Comparison of ENCODE assay signal across 25 cellular contexts in the genomic region with DNA sequence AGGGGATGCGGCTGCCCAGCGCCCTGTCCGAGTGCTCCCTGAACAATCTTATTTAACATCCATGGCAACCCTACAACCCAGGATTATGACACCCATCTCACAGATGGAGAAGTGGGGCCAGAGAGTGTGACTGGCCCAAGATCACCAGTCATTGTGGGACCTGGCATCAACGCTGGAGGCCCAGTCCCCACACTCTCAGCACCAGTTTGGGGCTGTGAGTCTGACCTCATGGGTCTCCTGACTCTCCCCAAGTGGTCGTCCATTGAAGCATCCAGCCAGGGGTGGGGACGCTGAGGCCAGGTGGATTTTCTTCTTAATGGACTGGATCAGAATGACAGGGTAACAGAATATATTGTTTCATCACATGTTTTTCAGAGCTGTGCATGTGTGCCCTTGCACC. TPM values are rescaled to one million over a fixed set of nuclear protein-coding genes. Genes with fewer than 3 reads are reported as not detected.
DNase-seq lines count a peak whose midpoint lies in the region; ATAC-seq and TF ChIP-seq lines count a peak whose summit lies in the region.
"Had no signal": no experiment of that assay in that cellular context is flagged by ENCODE, and none has a peak within 500 bp of the region (broad histone marks: within the 10 kb centered on the region; RNA-seq: fewer than 3 reads in every experiment).

No MANE protein-coding gene starts in this region.

- no peaks in the 10 kb centered on the region for H3K27me3 ChIP-seq in BLaER1 treated with 17β-estradiol and CSF1 and Interleukin-3, amounts not matched to agents 10 nM and 100 nM
- H3K27me3 ChIP-seq: colonic mucosa had no signal

- H3K4me2 ChIP-seq in BLaER1 treated with 17β-estradiol and CSF1 and Interleukin-3, amounts not matched to agents 10 nM and 100 nM, result peak overlapping the region in 8 of 11 experiments; percentile 50 to 84 (median 74); a peak in 11 of 22 replicates
- H3K4me2 ChIP-seq: KMS-11 had no signal

- no peaks in the 10 kb centered on the region for H3K9me3 Mint-ChIP-seq in activated CD4-positive, alpha-beta T cell treated with anti-CD3 and anti-CD28 coated beads, Interleukin-2, amount 10 ng/mL, durations not matched to agents 24 days and 14 days
- H3K9me3 Mint-ChIP-seq in activated T-helper 1 cell treated with anti-CD3 and anti-CD28 coated beads, Interleukin-12 subunit alpha, Interleukin-12 subunit beta, Interleukin-2, Interleukin-4 antibody, amounts not matched to agents 30 ng/mL and 10 ng/mL and 1 ng/mL, durations not matched to agents 14 hours and 24 hours and 36 hours, result no peaks in the 10 kb centered on the region
- H3K9me3 Mint-ChIP-seq in neural crest cell, result no peaks in the 10 kb centered on the region
- H3K9me3 Mint-ChIP-seq: CD8-positive, alpha-beta T cell; natural killer cell had no signal

- no peak overlapping the region for H3K27ac ChIP-seq in BLaER1 treated with 17β-estradiol and CSF1 and Interleukin-3, amounts not matched to agents 10 nM and 100 nM
- H3K27ac ChIP-seq: colonic mucosa, KMS-11, VCaP had no signal

- H3K9ac ChIP-seq in BLaER1 treated with 17β-estradiol and CSF1 and Interleukin-3, amounts not matched to agents 10 nM and 100 nM, result no peak overlapping the region
- H3K9ac ChIP-seq: KMS-11 had no signal

- H3K27me3 Mint-ChIP-seq in activated CD4-positive, alpha-beta T cell treated with anti-CD3 and anti-CD28 coated beads, Interleukin-2, amount 10 ng/mL, durations not matched to agents 24 days and 14 days, result no peaks in the 10 kb centered on the region
- H3K27me3 Mint-ChIP-seq in activated T-helper 1 cell treated with anti-CD3 and anti-CD28 coated beads, Interleukin-12 subunit alpha, Interleukin-12 subunit beta, Interleukin-2, Interleukin-4 antibody, amounts not matched to agents 30 ng/mL and 10 ng/mL and 1 ng/mL, durations not matched to agents 14 hours and 24 hours and 36 hours (ENCODE audit: insufficient read depth), result no peaks in the 10 kb centered on the region
- H3K27me3 Mint-ChIP-seq in neural crest cell (ENCODE audit: low read depth), result peaks cover 12% of the 10 kb centered on the region

- peak overlapping the region; percentile 35 for H3K4me3 Mint-ChIP-seq in activated CD4-positive, alpha-beta T cell treated with anti-CD3 and anti-CD28 coated beads, Interleukin-2, amount 10 ng/mL, durations not matched to agents 24 days and 14 days
- peak overlapping the region; percentile 59 for H3K4me3 Mint-ChIP-seq in activated T-helper 1 cell treated with anti-CD3 and anti-CD28 coated beads, Interleukin-12 subunit alpha, Interleukin-12 subunit beta, Interleukin-2, Interleukin-4 antibody, amounts not matched to agents 30 ng/mL and 10 ng/mL and 1 ng/mL, durations not matched to agents 14 hours and 24 hours and 36 hours
- H3K4me3 Mint-ChIP-seq in neural crest cell, result no peak overlapping the region
- H3K4me3 Mint-ChIP-seq: CD8-positive, alpha-beta T cell; natural killer cell had no signal

- no peak overlapping the region for H3K4me3 ChIP-seq in BLaER1 treated with 17β-estradiol and CSF1 and Interleukin-3, amounts not matched to agents 10 nM and 100 nM
- H3K4me3 ChIP-seq: colonic mucosa had no signal

- peak overlapping the region; percentile 89 for H3K27ac Mint-ChIP-seq in activated CD4-positive, alpha-beta T cell treated with anti-CD3 and anti-CD28 coated beads, Interleukin-2, amount 10 ng/mL, durations not matched to agents 24 days and 14 days
- peak overlapping the region; percentile 97 for H3K27ac Mint-ChIP-seq in activated T-helper 1 cell treated with anti-CD3 and anti-CD28 coated beads, Interleukin-12 subunit alpha, Interleukin-12 subunit beta, Interleukin-2, Interleukin-4 antibody, amounts not matched to agents 30 ng/mL and 10 ng/mL and 1 ng/mL, durations not matched to agents 14 hours and 24 hours and 36 hours
- H3K27ac Mint-ChIP-seq in neural crest cell (ENCODE audit: unreplicated experiment), result peak overlapping the region; percentile 43
- H3K27ac Mint-ChIP-seq: natural killer cell had no signal

- no peak for ATAC-seq in HG03108 (IDR thresholded peaks at IDR 0.05; ENCODE audit: unreplicated experiment)
- ATAC-seq: CD8-positive, alpha-beta T cell; natural killer cell had no signal

- intact Hi-C loops in activated CD4-positive, alpha-beta T cell treated with anti-CD3 and anti-CD28 coated beads, Interleukin-2, amount 10 ng/mL, durations not matched to agents 24 days and 14 days (cut with micrococcal nuclease), result loop anchor here (1.0 to 2.0 kb wide), 2 partner anchors 8 to 25 kb away; no protein-coding TSS in a partner anchor
- intact Hi-C loops in activated T-helper 1 cell treated with anti-CD3 and anti-CD28 coated beads, Interleukin-12 subunit alpha, Interleukin-12 subunit beta, Interleukin-2, Interleukin-4 antibody, amounts not matched to agents 30 ng/mL and 10 ng/mL and 1 ng/mL, durations not matched to agents 14 hours and 24 hours and 36 hours (cut with micrococcal nuclease), result loop anchor here (1.0 to 2.0 kb wide), 2 partner anchors 13 to 24 kb away; no protein-coding TSS in a partner anchor

- H4K20me1 ChIP-seq in BLaER1 treated with 17β-estradiol and CSF1 and Interleukin-3, amounts not matched to agents 10 nM and 100 nM, result no peaks in the 10 kb centered on the region

- no peaks in the 10 kb centered on the region for H3K36me3 ChIP-seq in BLaER1 treated with 17β-estradiol and CSF1 and Interleukin-3, amounts not matched to agents 10 nM and 100 nM
- H3K36me3 ChIP-seq: colonic mucosa had no signal

- no peak for TF ChIP-seq CTCF in neural crest cell (conservative IDR thresholded peaks at IDR 0.05)

- peaks cover 78% of the 10 kb centered on the region for H3K36me3 Mint-ChIP-seq in activated CD4-positive, alpha-beta T cell treated with anti-CD3 and anti-CD28 coated beads, Interleukin-2, amount 10 ng/mL, durations not matched to agents 24 days and 14 days (ENCODE audit: low read depth)
- peaks cover 61% of the 10 kb centered on the region for H3K36me3 Mint-ChIP-seq in activated T-helper 1 cell treated with anti-CD3 and anti-CD28 coated beads, Interleukin-12 subunit alpha, Interleukin-12 subunit beta, Interleukin-2, Interleukin-4 antibody, amounts not matched to agents 30 ng/mL and 10 ng/mL and 1 ng/mL, durations not matched to agents 14 hours and 24 hours and 36 hours (ENCODE audit: low read depth)
- no peaks in the 10 kb centered on the region for H3K36me3 Mint-ChIP-seq in neural crest cell (ENCODE audit: low read depth)
- H3K36me3 Mint-ChIP-seq: natural killer cell had no signal

- DNase-seq in activated CD4-positive, alpha-beta T cell treated with anti-CD3 and anti-CD28 coated beads, Interleukin-2, amount 10 ng/mL, durations not matched to agents 24 days and 14 days, result no peak
- no peak for DNase-seq in activated CD4-positive, alpha-beta T cell treated with anti-CD3 and anti-CD28 coated beads for 48 hours
- no peak for DNase-seq in activated T-helper 1 cell treated with anti-CD3 and anti-CD28 coated beads, Interleukin-12 subunit alpha, Interleukin-12 subunit beta, Interleukin-2, Interleukin-4 antibody, amounts not matched to agents 30 ng/mL and 10 ng/mL and 1 ng/mL, durations not matched to agents 14 hours and 24 hours and 36 hours (ENCODE audit: low spot score)
- no peak for DNase-seq in neural crest cell (ENCODE audit: low read depth, low spot score)
- DNase-seq in DMS153 treated with DMSO at 0.1 percent for 48 hours (lab: John Stamatoyannopoulos, UW; ENCODE audit: unreplicated experiment), result no peak
- no peak for DNase-seq in epidermal melanocyte (ENCODE audit: insufficient read length, low spot score)
- DNase-seq: 8988T; activated CD4-positive, alpha-beta T cell treated with anti-CD3 and anti-CD28 coated beads for 4 hours; activated gamma-delta T cell treated with Interleukin-2 at 50 U/mL for 16 hours; anterior cingulate cortex; CD8-positive, alpha-beta T cell; colonic mucosa; effector CD8-positive, alpha-beta T cell; glutamatergic neuron; natural killer cell; NCI-H1436 treated with DMSO at 0.1 percent for 48 hours; T-helper 9 cell had no signal

- peaks cover 72% of the 10 kb centered on the region for H3K4me1 Mint-ChIP-seq in activated CD4-positive, alpha-beta T cell treated with anti-CD3 and anti-CD28 coated beads, Interleukin-2, amount 10 ng/mL, durations not matched to agents 24 days and 14 days
- H3K4me1 Mint-ChIP-seq in activated T-helper 1 cell treated with anti-CD3 and anti-CD28 coated beads, Interleukin-12 subunit alpha, Interleukin-12 subunit beta, Interleukin-2, Interleukin-4 antibody, amounts not matched to agents 30 ng/mL and 10 ng/mL and 1 ng/mL, durations not matched to agents 14 hours and 24 hours and 36 hours (ENCODE audit: low read depth), result peaks cover 84% of the 10 kb centered on the region
- peaks cover 12% of the 10 kb centered on the region for H3K4me1 Mint-ChIP-seq in neural crest cell
- H3K4me1 Mint-ChIP-seq: natural killer cell had no signal

- H3K9me3 ChIP-seq in BLaER1 treated with 17β-estradiol and CSF1 and Interleukin-3, amounts not matched to agents 10 nM and 100 nM (replicated peaks in 1 of 11), result no peaks in the 10 kb centered on the region
- H3K9me3 ChIP-seq: colonic mucosa had no signal

- H3K4me1 ChIP-seq in BLaER1 treated with 17β-estradiol and CSF1 and Interleukin-3, amounts not matched to agents 10 nM and 100 nM, result peaks cover 13 to 32% (median 23%) of the 10 kb centered on the region in 10 experiments
- H3K4me1 ChIP-seq: colonic mucosa had no signal

RNA-seq across cellular contexts. Expression of a gene that starts 24.5 kb away (rescaled TPM):
- 166 and 167 TPM in 2 replicates for total RNA-seq in activated CD4-positive, alpha-beta T cell treated with anti-CD3 and anti-CD28 coated beads, Interleukin-2, amount 10 ng/mL, durations not matched to agents 24 days and 14 days
- total RNA-seq in activated T-helper 1 cell treated with anti-CD3 and anti-CD28 coated beads, Interleukin-12 subunit alpha, Interleukin-12 subunit beta, Interleukin-2, Interleukin-4 antibody, amounts not matched to agents 30 ng/mL and 10 ng/mL and 1 ng/mL, durations not matched to agents 14 hours and 24 hours and 36 hours, result 264 and 272 TPM in 2 replicates
- total RNA-seq in neural crest cell, result 0.48 and 0.65 TPM in 2 replicates
- total RNA-seq: liver, NCI-H460, osteocyte, temporal lobe had no signal

Comparison
In these comparisons a context has a peak if more than half of its experiments do, and no peak if none do; other contexts are left out.
1. H3K27ac Mint-ChIP-seq: peak in every context shown above with its lines; median percentile 97 in activated T-helper 1 cell treated with anti-CD3 and anti-CD28 coated beads, Interleukin-12 subunit alpha, Interleukin-12 subunit beta, Interleukin-2, Interleukin-4 antibody, amounts not matched to agents 30 ng/mL and 10 ng/mL and 1 ng/mL, durations not matched to agents 14 hours and 24 hours and 36 hours; 89 in activated CD4-positive, alpha-beta T cell treated with anti-CD3 and anti-CD28 coated beads, Interleukin-2, amount 10 ng/mL, durations not matched to agents 24 days and 14 days; 43 in neural crest cell.
2. RNA of a gene that starts 24.5 kb away (total RNA-seq): 264 to 272 TPM in activated T-helper 1 cell treated with anti-CD3 and anti-CD28 coated beads, Interleukin-12 subunit alpha, Interleukin-12 subunit beta, Interleukin-2, Interleukin-4 antibody, amounts not matched to agents 30 ng/mL and 10 ng/mL and 1 ng/mL, durations not matched to agents 14 hours and 24 hours and 36 hours and 166 to 167 TPM in activated CD4-positive, alpha-beta T cell treated with anti-CD3 and anti-CD28 coated beads, Interleukin-2, amount 10 ng/mL, durations not matched to agents 24 days and 14 days; 0.48 to 0.65 TPM in neural crest cell; every median in the first group is over 100 times any median in the second.